In genomic region chr14:31207746-31208545, GRCh38 we compare ENCODE assay signal across 1 cellular context.
TF ChIP-seq lines count a peak whose summit lies in the region.

Gene HECTD1 (minus strand): TSS chr14:31207793. CDS start chr14:31205936, 1,857 bp downstream.

TF ChIP-seq in K562, 482 proteins besides CTCF, POLR2A, EP300 and RAD21 (continued from another document and continues in another):
- TF ChIP-seq DLX4 (CRISPR knock-in tag; IDR thresholded peaks at IDR 0.05) (no peak), TEAD4 (IDR thresholded peaks at IDR 0.05; ENCODE audit: low read length) (no peak), TEAD4 (CRISPR knock-in tag; IDR thresholded peaks at IDR 0.05; ENCODE audit: borderline replicate concordance) (no peak), THRAP3 (IDR thresholded peaks at IDR 0.05; ENCODE audit: borderline replicate concordance) (no peak), ZNF407 (IDR thresholded peaks at IDR 0.05; ENCODE audit: low read depth) (no peak), SRSF1 (IDR thresholded peaks at IDR 0.05; ENCODE audit: low read depth, low read length) (no peak), MED1 (CRISPR knock-in tag; IDR thresholded peaks at IDR 0.05; ENCODE audit: borderline replicate concordance) (no peak), CHD4 (IDR thresholded peaks at IDR 0.05; ENCODE audit: insufficient read depth, insufficient replicate concordance, low read depth, low read length, poor library complexity, severe bottlenecking) (no peak), NKRF (IDR thresholded peaks at IDR 0.05; ENCODE audit: borderline replicate concordance) (peak; percentile 65; the same call in 1 of the 2 replicates), HES1 (IDR thresholded peaks at IDR 0.05; ENCODE audit: low read depth) (no peak), ZSCAN29 (IDR thresholded peaks at IDR 0.05) (no peak), ZNF830 (CRISPR knock-in tag; IDR thresholded peaks at IDR 0.05) (no peak), ZNF75A (CRISPR knock-in tag; IDR thresholded peaks at IDR 0.05) (no peak), ELF2 (CRISPR knock-in tag; IDR thresholded peaks at IDR 0.05) (no peak), HMGXB4 (CRISPR knock-in tag; IDR thresholded peaks at IDR 0.05) (peak; percentile 96), HSF4 (CRISPR knock-in tag; IDR thresholded peaks at IDR 0.05; ENCODE audit: borderline replicate concordance) (no peak), ZFP91 (CRISPR knock-in tag; IDR thresholded peaks at IDR 0.05) (no peak), CCAR2 (IDR thresholded peaks at IDR 0.05; ENCODE audit: low read depth, low read length) (no peak), PREB (CRISPR knock-in tag; IDR thresholded peaks at IDR 0.05) (no peak), FOXA1 (IDR thresholded peaks at IDR 0.05; ENCODE audit: borderline replicate concordance) (no peak), LCOR (CRISPR knock-in tag; IDR thresholded peaks at IDR 0.05) (peak; percentile 56; the same call in 1 of the 2 replicates), ZNF449 (CRISPR knock-in tag; IDR thresholded peaks at IDR 0.05) (no peak), SFPQ (IDR thresholded peaks at IDR 0.05; ENCODE audit: low read depth, low read length) (no peak), ZNF124 (CRISPR knock-in tag; IDR thresholded peaks at IDR 0.05) (no peak), NBN (IDR thresholded peaks at IDR 0.05; ENCODE audit: low read depth) (peak; percentile 75), SRSF7 (optimal IDR thresholded peaks at IDR 0.05; ENCODE audit: low read depth, low read length) (no peak), ZNF324 (CRISPR knock-in tag; IDR thresholded peaks at IDR 0.05) (no peak), NR2F6 (CRISPR knock-in tag; IDR thresholded peaks at IDR 0.05) (no peak), KLF16 (IDR thresholded peaks at IDR 0.05) (no peak), MTF1 (CRISPR knock-in tag; IDR thresholded peaks at IDR 0.05; ENCODE audit: borderline replicate concordance) (no peak), SPI1 (IDR thresholded peaks at IDR 0.05; ENCODE audit: borderline replicate concordance, low read depth, low read length) (peak; percentile 62; the same call in 1 of the 2 replicates), ZNF23 (CRISPR knock-in tag; IDR thresholded peaks at IDR 0.05) (no peak), ZNF263 (CRISPR knock-in tag; IDR thresholded peaks at IDR 0.05; ENCODE audit: borderline replicate concordance) (no peak), ZNF395 (CRISPR knock-in tag; IDR thresholded peaks at IDR 0.05) (no peak), KAT8 (IDR thresholded peaks at IDR 0.05; ENCODE audit: low read depth) (no peak), NELFE (IDR thresholded peaks at IDR 0.05; ENCODE audit: insufficient read depth, insufficient read length) (no peak), RBM39 (optimal IDR thresholded peaks at IDR 0.05; ENCODE audit: low read depth, low read length) (no peak), RBM14 (IDR thresholded peaks at IDR 0.05; ENCODE audit: borderline replicate concordance, insufficient read depth, low read depth, low read length) (no peak), ZNF384 (IDR thresholded peaks at IDR 0.05; ENCODE audit: low read depth, low read length) (no peak), SNIP1 (IDR thresholded peaks at IDR 0.05; ENCODE audit: low read depth) (no peak)
